26 cellular contexts compared by ENCODE assay signal in genomic region chr4:144757969-144758368, GRCh38.
DNase-seq lines count a peak whose midpoint lies in the region; ATAC-seq, FAIRE-seq and TF ChIP-seq lines count a peak whose summit lies in the region.
"Had no signal": no experiment of that assay in that cellular context is flagged by ENCODE, and none has a peak within 500 bp of the region (broad histone marks: within the 10 kb centered on the region; RNA-seq: fewer than 3 reads in every experiment).

No MANE protein-coding gene starts in this region.

- DNase-seq in A549 (ENCODE audit: low read depth in 1 of 2, low spot score in 1 of 2), result no peak
- DNase-seq in ELR (ENCODE audit: low read depth), result peak; percentile 42
- DNase-seq in LHCN-M2 (ENCODE audit: low read depth), result peak; percentile 11
- peak; percentile 30 for DNase-seq in fibroblast of mammary gland (ENCODE audit: low read depth)
- no peak for DNase-seq in H9
- no peak for DNase-seq in amygdala (lab: John Stamatoyannopoulos, UW)
- DNase-seq in GM19240 (ENCODE audit: insufficient read length, low spot score), result no peak
- DNase-seq: C1 segment of cervical spinal cord; CD4-positive, alpha-beta memory T cell; COR-L47; DMS79; GOT3; HCEC 1CT; NCI-H1048; NCI-H1417; NCI-H1694; NCI-H2029 treated with DMSO at 0.1 percent for 48 hours; NCI-H446 treated with DMSO at 0.1 percent for 48 hours; NCI-H526 treated with DMSO at 0.1 percent for 48 hours; Right ventricle myocardium superior; RPMI8226 had no signal

- H3K56ac ChIP-seq in H9 (ENCODE audit: insufficient read length, low read depth, low read length), result no peak overlapping the region

- no peak overlapping the region for H3K4ac ChIP-seq in H9 (ENCODE audit: low read depth, low read length)

- H3K4me2 ChIP-seq in A549 (no peak overlapping the region), H9 (ENCODE audit: insufficient read depth, insufficient read length, low read length) (no peak overlapping the region)
- H3K4me2 ChIP-seq: KMS-11 had no signal

- ATAC-seq in A549, result no peak

- no peak for TF ChIP-seq EP300 in A549 (IDR thresholded peaks at IDR 0.05)

- H2BK15ac ChIP-seq in H9 (ENCODE audit: low read depth, low read length), result no peak overlapping the region

- no peak overlapping the region for H4K5ac ChIP-seq in H9 (ENCODE audit: insufficient read length, low read depth, low read length)

- no peak for FAIRE-seq in A549 (lab: Jason Lieb, UNC)
- FAIRE-seq: A204.1, GM18507 had no signal

- H3K9ac ChIP-seq in H9 (ENCODE audit: extremely low read depth, insufficient read length, low read length), result no peak overlapping the region
- H3K9ac ChIP-seq: KMS-11 had no signal

- H4K8ac ChIP-seq in H9 (replicated peaks; ENCODE audit: insufficient read length, low read depth, low read length), result no peak overlapping the region

- CTCF ChIA-PET in A549 (lab: Yijun Ruan, JAX), result no interaction called here

- peaks cover 0 to 2% of the 10 kb centered on the region in 2 experiments; a peak in 2 of 5 replicates for H3K9me3 Mint-ChIP-seq in H9

- H3K4me1 ChIP-seq in A549, result peaks cover 7% of the 10 kb centered on the region; the same call in 2 of the 3 replicates
- no peaks in the 10 kb centered on the region for H3K4me1 ChIP-seq in H9 (ENCODE audit: insufficient read depth, low read length)

- no peaks in the 10 kb centered on the region for H3K79me2 ChIP-seq in H9 (ENCODE audit: insufficient read depth, low read length)

- POLR2A ChIA-PET in A549 (lab: Yijun Ruan, JAX), result no interaction called here

- H3K27me3 ChIP-seq in H9 (ENCODE audit: insufficient read depth, low read length), result no peaks in the 10 kb centered on the region
- H3K27me3 ChIP-seq: SJSA1 had no signal

- H3K18ac ChIP-seq in H9 (ENCODE audit: insufficient read length, low read depth, low read length), result no peak overlapping the region

- no peak overlapping the region for H3T11ph ChIP-seq in H9 (ENCODE audit: low read length)

- no peak overlapping the region for H3K14ac ChIP-seq in H9 (ENCODE audit: insufficient read depth, low read length)

- no peak overlapping the region; a peak in 1 of 7 replicates for H3K27ac Mint-ChIP-seq in H9
- H3K27ac Mint-ChIP-seq: CD4-positive, alpha-beta memory T cell had no signal

- 76% methylated on average over 1 of the region's 1 CpG for WGBS in A549 (ENCODE audit: missing lambda C conversion rate)
- no CpG with 5 or more reads among the region's 1 CpG for WGBS in H9 (ENCODE audit: extremely low coverage, insufficient read length, low lambda C conversion rate)

- H3K27ac ChIP-seq in A549 (0 out of 6 replicates have a peak overlapping the region, but pooled peaks of 1 of the 2 experiments have one; percentile 28), H9 (ENCODE audit: insufficient read length, low read depth, low read length) (no peak overlapping the region)
- H3K27ac ChIP-seq: HL-60, KMS-11, SJSA1 had no signal

- no peak overlapping the region for H2AFZ ChIP-seq in H9 (ENCODE audit: low read length)

- no peaks in the 10 kb centered on the region for H3K27me3 Mint-ChIP-seq in H9 (ENCODE audit: low read depth)

- TF ChIP-seq CTCF in A549 (IDR thresholded peaks at IDR 0.05) (no peak), fibroblast of mammary gland (conservative IDR thresholded peaks at IDR 0.05; ENCODE audit: control insufficient read depth, insufficient read depth, low read depth, low read length) (no peak), H9 (conservative IDR thresholded peaks at IDR 0.05) (no peak)

- H3K36me3 Mint-ChIP-seq in H9 (ENCODE audit: insufficient read depth in 1 of 3, low read depth in 3 of 3), result no peaks in the 10 kb centered on the region; a peak in 2 of 7 replicates
- H3K36me3 Mint-ChIP-seq: CD4-positive, alpha-beta memory T cell had no signal

- H3K23ac ChIP-seq in H9 (ENCODE audit: insufficient read length, low read depth, low read length), result no peak overlapping the region

- TF ChIP-seq POLR2A in A549 (IDR thresholded peaks at IDR 0.05; ENCODE audit: low read length), result no peak

- H2AK5ac ChIP-seq in H9 (ENCODE audit: insufficient read length, low read length), result no peak overlapping the region

- no peak overlapping the region for H4K91ac ChIP-seq in H9 (ENCODE audit: insufficient read length, low read depth, low read length)

- TF ChIP-seq RAD21 in A549 (conservative IDR thresholded peaks at IDR 0.05 in 1 of 2, IDR thresholded peaks at IDR 0.05 in 1 of 2), result no peak

- no peaks in the 10 kb centered on the region for H3K23me2 ChIP-seq in H9 (ENCODE audit: insufficient read length, low read depth, low read length, poor library complexity, severe bottlenecking)

- H3K9me3 ChIP-seq in A549, result no peaks in the 10 kb centered on the region
- no peaks in the 10 kb centered on the region for H3K9me3 ChIP-seq in H9 (ENCODE audit: control insufficient read depth, low read depth, low read length)
- H3K9me3 ChIP-seq: SJSA1 had no signal

- no peak overlapping the region for H2BK20ac ChIP-seq in H9 (ENCODE audit: low read depth, low read length, poor library complexity, severe bottlenecking)

- no peak overlapping the region for H2BK120ac ChIP-seq in H9 (ENCODE audit: low read depth, low read length, poor library complexity, severe bottlenecking)

- no peak overlapping the region for H2BK12ac ChIP-seq in H9 (ENCODE audit: insufficient read length, low read depth, low read length)

- H3K4me1 Mint-ChIP-seq in H9, result no peaks in the 10 kb centered on the region
- H3K4me1 Mint-ChIP-seq: CD4-positive, alpha-beta memory T cell had no signal

- no peaks in the 10 kb centered on the region for H3K79me1 ChIP-seq in H9 (ENCODE audit: insufficient read depth, low read depth, low read length, poor library complexity, severe bottlenecking)

- no peak overlapping the region for H2BK5ac ChIP-seq in H9 (ENCODE audit: insufficient read length, low read length)

- H3K4me3 ChIP-seq in A549, result no peak overlapping the region
- H3K4me3 ChIP-seq in fibroblast of mammary gland (ENCODE audit: control insufficient read depth, low read depth, low read length), result no peak overlapping the region
- H3K4me3 ChIP-seq: SJSA1 had no signal

- no peak overlapping the region for H3K4me3 Mint-ChIP-seq in H9
- H3K4me3 Mint-ChIP-seq: CD4-positive, alpha-beta memory T cell had no signal

- H4K20me1 ChIP-seq in H9 (ENCODE audit: control insufficient read depth, insufficient read depth, insufficient read length), result no peaks in the 10 kb centered on the region

TF ChIP-seq in A549, 52 proteins besides CTCF, POLR2A, EP300 and RAD21:
- TF ChIP-seq KDM1A (IDR thresholded peaks at IDR 0.05; ENCODE audit: low read depth) (no peak), NFE2L2 (conservative IDR thresholded peaks at IDR 0.05; ENCODE audit: low read length) (peak; percentile 53), MAFK (IDR thresholded peaks at IDR 0.05; ENCODE audit: partially characterized antibody) (peak; percentile 83)

Comparison
In these comparisons a context has a peak if more than half of its experiments do, and no peak if none do; other contexts are left out.
1. DNase-seq: peak in ELR (single experiment), LHCN-M2 (single experiment) and fibroblast of mammary gland (single experiment); none in A549 (0 of 2), H9 (single experiment), amygdala (0 of 56) and GM19240 (single experiment).